8 cellular contexts compared by ENCODE assay signal in the genomic region with DNA sequence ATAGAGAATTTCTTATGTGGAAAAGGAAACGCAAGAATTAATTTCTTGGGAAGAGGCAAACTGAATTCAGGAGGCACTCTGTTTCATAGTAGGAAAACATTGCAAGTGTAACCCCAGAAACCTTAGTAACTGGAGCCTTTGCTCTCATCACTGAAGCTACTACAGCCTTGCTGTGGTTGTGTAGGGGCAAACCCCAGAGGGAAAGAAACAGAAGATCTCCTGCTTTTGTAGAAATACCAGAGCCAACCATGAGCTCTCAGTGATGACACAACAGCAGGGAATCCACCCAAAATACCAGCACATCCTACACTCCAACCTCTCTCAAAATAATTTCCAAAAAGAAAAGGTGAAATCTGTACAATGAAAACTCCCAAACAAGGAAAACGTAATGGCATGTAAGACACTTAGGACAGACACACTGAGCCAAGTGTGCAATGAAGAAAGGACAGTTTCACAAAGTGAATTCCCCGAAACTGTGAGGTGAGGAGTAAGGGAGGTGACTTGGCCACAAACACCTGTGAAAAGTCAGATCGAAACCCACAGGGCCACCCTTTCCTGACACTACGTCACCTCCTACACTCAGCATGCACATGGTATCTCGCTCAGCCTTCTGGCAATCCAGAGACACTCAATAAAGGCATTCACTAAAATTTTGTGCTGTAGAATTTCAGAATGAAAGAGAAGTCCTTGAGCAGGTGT. TPM values are rescaled to one million over a fixed set of nuclear protein-coding genes. Genes with fewer than 3 reads are reported as not detected.
DNase-seq lines count a peak whose midpoint lies in the region; ATAC-seq lines count a peak whose summit lies in the region.
"Had no signal": no experiment of that assay in that cellular context is flagged by ENCODE, and none has a peak within 500 bp of the region (broad histone marks: within the 10 kb centered on the region; RNA-seq: fewer than 3 reads in every experiment).

No MANE protein-coding gene starts in this region.

- peak; percentile 85 for DNase-seq in activated T-helper 1 cell treated with anti-CD3 and anti-CD28 coated beads, Interleukin-12 subunit alpha, Interleukin-12 subunit beta, Interleukin-2, Interleukin-4 antibody, amounts not matched to agents 30 ng/mL and 10 ng/mL and 1 ng/mL, durations not matched to agents 14 hours and 24 hours and 36 hours (ENCODE audit: low spot score)
- peak; percentile 44 for DNase-seq in stimulated activated CD8-positive, alpha-beta memory T cell treated with anti-CD3 and anti-CD28 coated beads, Interleukin-12 subunit alpha, Interleukin-12 subunit beta, amount 100 ng/mL, for 1 hour (ENCODE audit: low read depth)
- DNase-seq in glomerular visceral epithelial cell (ENCODE audit: extremely low spot score) (no peak), GF-D8 (lab: John Stamatoyannopoulos, UW) (no peak), KBM-7 (no peak)

- in situ Hi-C loops in KBM-7 (cut with MboI; ENCODE audit: low pct_unique_long_range_greater_than_20kb, low sequenced_read_pairs) = loop anchor here (25.0 kb wide), 3 partner anchors 208 to 583 kb away; no protein-coding TSS in a partner anchor

- H3K27ac Mint-ChIP-seq in activated T-helper 1 cell treated with anti-CD3 and anti-CD28 coated beads, Interleukin-12 subunit alpha, Interleukin-12 subunit beta, Interleukin-2, Interleukin-4 antibody, amounts not matched to agents 30 ng/mL and 10 ng/mL and 1 ng/mL, durations not matched to agents 14 hours and 24 hours and 36 hours = peak overlapping the region; percentile 92

- ATAC-seq in GM19467 (IDR thresholded peaks at IDR 0.05; ENCODE audit: unreplicated experiment) (peak; percentile 98), HG03439 (IDR thresholded peaks at IDR 0.05; ENCODE audit: unreplicated experiment) (peak; percentile 98)

- no peaks in the 10 kb centered on the region for H3K9me3 Mint-ChIP-seq in activated T-helper 1 cell treated with anti-CD3 and anti-CD28 coated beads, Interleukin-12 subunit alpha, Interleukin-12 subunit beta, Interleukin-2, Interleukin-4 antibody, amounts not matched to agents 30 ng/mL and 10 ng/mL and 1 ng/mL, durations not matched to agents 14 hours and 24 hours and 36 hours

- H3K27me3 Mint-ChIP-seq in activated T-helper 1 cell treated with anti-CD3 and anti-CD28 coated beads, Interleukin-12 subunit alpha, Interleukin-12 subunit beta, Interleukin-2, Interleukin-4 antibody, amounts not matched to agents 30 ng/mL and 10 ng/mL and 1 ng/mL, durations not matched to agents 14 hours and 24 hours and 36 hours (ENCODE audit: insufficient read depth) = peaks cover 48% of the 10 kb centered on the region

- intact Hi-C loops in activated T-helper 1 cell treated with anti-CD3 and anti-CD28 coated beads, Interleukin-12 subunit alpha, Interleukin-12 subunit beta, Interleukin-2, Interleukin-4 antibody, amounts not matched to agents 30 ng/mL and 10 ng/mL and 1 ng/mL, durations not matched to agents 14 hours and 24 hours and 36 hours (cut with micrococcal nuclease) = loop anchor here (1.0 to 10.0 kb wide), 11 partner anchors 9 to 845 kb away; a partner anchor contains a TSS

- H3K36me3 Mint-ChIP-seq in activated T-helper 1 cell treated with anti-CD3 and anti-CD28 coated beads, Interleukin-12 subunit alpha, Interleukin-12 subunit beta, Interleukin-2, Interleukin-4 antibody, amounts not matched to agents 30 ng/mL and 10 ng/mL and 1 ng/mL, durations not matched to agents 14 hours and 24 hours and 36 hours (ENCODE audit: low read depth) = no peaks in the 10 kb centered on the region

- peaks cover 51% of the 10 kb centered on the region for H3K4me1 Mint-ChIP-seq in activated T-helper 1 cell treated with anti-CD3 and anti-CD28 coated beads, Interleukin-12 subunit alpha, Interleukin-12 subunit beta, Interleukin-2, Interleukin-4 antibody, amounts not matched to agents 30 ng/mL and 10 ng/mL and 1 ng/mL, durations not matched to agents 14 hours and 24 hours and 36 hours (ENCODE audit: low read depth)

- H3K4me3 Mint-ChIP-seq in activated T-helper 1 cell treated with anti-CD3 and anti-CD28 coated beads, Interleukin-12 subunit alpha, Interleukin-12 subunit beta, Interleukin-2, Interleukin-4 antibody, amounts not matched to agents 30 ng/mL and 10 ng/mL and 1 ng/mL, durations not matched to agents 14 hours and 24 hours and 36 hours = peak overlapping the region; percentile 50

RNA-seq across cellular contexts. Expression of a gene that starts 8.5 kb away (rescaled TPM):
- 48.1 and 50.6 TPM in 2 replicates for total RNA-seq in activated T-helper 1 cell treated with anti-CD3 and anti-CD28 coated beads, Interleukin-12 subunit alpha, Interleukin-12 subunit beta, Interleukin-2, Interleukin-4 antibody, amounts not matched to agents 30 ng/mL and 10 ng/mL and 1 ng/mL, durations not matched to agents 14 hours and 24 hours and 36 hours

RNA-seq across cellular contexts. Expression of a gene that starts 40.4 kb away (rescaled TPM):
- 94.6 and 98.5 TPM in 2 replicates for total RNA-seq in activated T-helper 1 cell treated with anti-CD3 and anti-CD28 coated beads, Interleukin-12 subunit alpha, Interleukin-12 subunit beta, Interleukin-2, Interleukin-4 antibody, amounts not matched to agents 30 ng/mL and 10 ng/mL and 1 ng/mL, durations not matched to agents 14 hours and 24 hours and 36 hours
- total RNA-seq: tibial nerve had no signal

RNA-seq across cellular contexts. Expression of a gene that starts 53.6 kb away (rescaled TPM):
- total RNA-seq in activated T-helper 1 cell treated with anti-CD3 and anti-CD28 coated beads, Interleukin-12 subunit alpha, Interleukin-12 subunit beta, Interleukin-2, Interleukin-4 antibody, amounts not matched to agents 30 ng/mL and 10 ng/mL and 1 ng/mL, durations not matched to agents 14 hours and 24 hours and 36 hours = 1,648 and 1,678 TPM in 2 replicates
- total RNA-seq: tibial nerve had no signal

Comparison
In these comparisons a context has a peak if more than half of its experiments do, and no peak if none do; other contexts are left out.
1. DNase-seq: peak in activated T-helper 1 cell treated with anti-CD3 and anti-CD28 coated beads, Interleukin-12 subunit alpha, Interleukin-12 subunit beta, Interleukin-2, Interleukin-4 antibody, amounts not matched to agents 30 ng/mL and 10 ng/mL and 1 ng/mL, durations not matched to agents 14 hours and 24 hours and 36 hours (single experiment) and stimulated activated CD8-positive, alpha-beta memory T cell treated with anti-CD3 and anti-CD28 coated beads, Interleukin-12 subunit alpha, Interleukin-12 subunit beta, amount 100 ng/mL, for 1 hour (single experiment); none in glomerular visceral epithelial cell (single experiment), GF-D8 (single experiment) and KBM-7 (single experiment).